In genomic region chr11:20715464-20715863, GRCh38 we compare ENCODE assay signal across 8 cellular contexts. TPM values are rescaled to one million over a fixed set of nuclear protein-coding genes. Genes with fewer than 3 reads are reported as not detected.
"Had no signal": no experiment of that assay in that cellular context is flagged by ENCODE, and none has a peak within 500 bp of the region (broad histone marks: within the 10 kb centered on the region; RNA-seq: fewer than 3 reads in every experiment).

No MANE protein-coding gene starts in this region.

- DNase-seq: GOT3, H7, HFFc6, IMR-90 had no signal

- H3K4me3 ChIP-seq: HAP-1, K562 had no signal

- ATAC-seq: HCT116, K562 had no signal

- H3K36me3 ChIP-seq: HAP-1 had no signal

RNA-seq across cellular contexts. Expression of gene NELL1, which starts 46.1 kb away (rescaled TPM):
- total RNA-seq: HFFc6, HT-29, IMR-90, K562 had no signal
- polyA plus RNA-seq: IMR-90, K562 had no signal
